In genomic region chr6:76326866-76327265, GRCh38 we compare ENCODE assay signal across 35 cellular contexts.
"Had no signal": no experiment of that assay in that cellular context is flagged by ENCODE, and none has a peak within 500 bp of the region (broad histone marks: within the 10 kb centered on the region; RNA-seq: fewer than 3 reads in every experiment).

No MANE protein-coding gene starts in this region.

- H3K36me3 Mint-ChIP-seq: activated CD8-positive, alpha-beta memory T cell treated with anti-CD3 and anti-CD28 coated beads, Interleukin-2, amount 10 ng/mL, durations not matched to agents 7 days and 5 days; activated naive CD4-positive, alpha-beta T cell treated with anti-CD3 and anti-CD28 coated beads, Interleukin-2, amount 10 ng/mL, durations not matched to agents 7 days and 5 days; activated naive CD4-positive, alpha-beta T cell treated with anti-CD3 and anti-CD28 coated beads, Interleukin-2, amount 50 U/mL, for 24 hours; activated naive CD8-positive, alpha-beta T cell; activated naive CD8-positive, alpha-beta T cell treated with anti-CD3 and anti-CD28 coated beads, Interleukin-2, amount 10 ng/mL, durations not matched to agents 7 days and 5 days; brain had no signal

- H3K4me3 Mint-ChIP-seq: activated CD4-positive, alpha-beta memory T cell treated with anti-CD3 and anti-CD28 coated beads, Interleukin-2, amount 10 ng/mL, durations not matched to agents 7 days and 5 days; activated CD4-positive, alpha-beta T cell treated with anti-CD3 and anti-CD28 coated beads for 36 hours; activated CD4-positive, alpha-beta T cell treated with anti-CD3 and anti-CD28 coated beads, Interleukin-2, amount 10 ng/mL, durations not matched to agents 7 days and 5 days; activated CD8-positive, alpha-beta memory T cell treated with anti-CD3 and anti-CD28 coated beads, Interleukin-2, amount 10 ng/mL, durations not matched to agents 7 days and 5 days; activated CD8-positive, alpha-beta T cell treated with anti-CD3 and anti-CD28 coated beads, Interleukin-2, amount 10 ng/mL, durations not matched to agents 7 days and 5 days; activated naive CD4-positive, alpha-beta T cell treated with anti-CD3 and anti-CD28 coated beads, Interleukin-2, amount 10 ng/mL, durations not matched to agents 7 days and 5 days; activated naive CD4-positive, alpha-beta T cell treated with anti-CD3 and anti-CD28 coated beads, Interleukin-2, amount 50 U/mL, for 24 hours; activated naive CD8-positive, alpha-beta T cell; activated naive CD8-positive, alpha-beta T cell treated with anti-CD3 and anti-CD28 coated beads, Interleukin-2, amount 10 ng/mL, durations not matched to agents 7 days and 5 days; activated naive CD8-positive, alpha-beta T cell treated with anti-CD3 and anti-CD28 coated beads, Interleukin-2, amount 50 U/mL, for 24 hours; activated T-cell treated with anti-CD3 and anti-CD28 coated beads, Interleukin-2, amount 50 U/mL, for 24 hours; brain; central memory CD8-positive, alpha-beta T cell; T-helper 2 cell treated with Interferon-gamma antibody and Interleukin-4, amounts not matched to agents 5 μg/mL and 100 μg/mL, for 36 hours had no signal

- H3K27me3 ChIP-seq: ascending aorta, cardiac muscle cell had no signal

- ATAC-seq: activated CD4-positive, alpha-beta T cell treated with anti-CD3 and anti-CD28 coated beads for 36 hours; activated CD4-positive, CD25-positive, alpha-beta regulatory T cell treated with anti-CD3 and anti-CD28 coated beads, Interleukin-2, amount 50 U/mL, for 24 hours; activated CD8-positive, alpha-beta memory T cell treated with anti-CD3 and anti-CD28 coated beads, Interleukin-2, amount 10 ng/mL, durations not matched to agents 7 days and 5 days; activated CD8-positive, alpha-beta T cell treated with anti-CD3 and anti-CD28 coated beads, Interleukin-2, amount 10 ng/mL, durations not matched to agents 7 days and 5 days; activated naive CD8-positive, alpha-beta T cell treated with anti-CD3 and anti-CD28 coated beads, Interleukin-2, amount 50 U/mL, for 24 hours had no signal

- H3K4me1 ChIP-seq: ascending aorta had no signal

- H3K27ac Mint-ChIP-seq: activated CD4-positive, alpha-beta memory T cell treated with anti-CD3 and anti-CD28 coated beads, Interleukin-2, amount 10 ng/mL, durations not matched to agents 7 days and 5 days; activated CD4-positive, alpha-beta T cell treated with anti-CD3 and anti-CD28 coated beads for 36 hours; activated CD4-positive, alpha-beta T cell treated with anti-CD3 and anti-CD28 coated beads, Interleukin-2, amount 10 ng/mL, durations not matched to agents 7 days and 5 days; activated CD8-positive, alpha-beta memory T cell treated with anti-CD3 and anti-CD28 coated beads, Interleukin-2, amount 10 ng/mL, durations not matched to agents 7 days and 5 days; activated CD8-positive, alpha-beta T cell treated with anti-CD3 and anti-CD28 coated beads, Interleukin-2, amount 10 ng/mL, durations not matched to agents 7 days and 5 days; activated naive CD4-positive, alpha-beta T cell treated with anti-CD3 and anti-CD28 coated beads, Interleukin-2, amount 10 ng/mL, durations not matched to agents 7 days and 5 days; activated naive CD4-positive, alpha-beta T cell treated with anti-CD3 and anti-CD28 coated beads, Interleukin-2, amount 50 U/mL, for 24 hours; activated naive CD8-positive, alpha-beta T cell; activated naive CD8-positive, alpha-beta T cell treated with anti-CD3 and anti-CD28 coated beads, Interleukin-2, amount 10 ng/mL, durations not matched to agents 7 days and 5 days; activated naive CD8-positive, alpha-beta T cell treated with anti-CD3 and anti-CD28 coated beads, Interleukin-2, amount 50 U/mL, for 24 hours; activated T-cell treated with anti-CD3 and anti-CD28 coated beads, Interleukin-2, amount 50 U/mL, for 24 hours; activated T-helper 2 cell treated with anti-CD3 and anti-CD28 coated beads, Interferon-gamma antibody, Interleukin-2, Interleukin-4, amounts not matched to agents 10 μg/mL and 5 μg/mL and 100 μg/mL, durations not matched to agents 14 hours and 24 hours and 36 hours; brain; T-helper 2 cell treated with Interferon-gamma antibody and Interleukin-4, amounts not matched to agents 5 μg/mL and 100 μg/mL, for 36 hours had no signal

- H3K27ac ChIP-seq: ascending aorta, cardiac muscle cell, VCaP had no signal

- H3K4me1 Mint-ChIP-seq: activated CD4-positive, alpha-beta memory T cell treated with anti-CD3 and anti-CD28 coated beads, Interleukin-2, amount 10 ng/mL, durations not matched to agents 7 days and 5 days; activated CD4-positive, alpha-beta T cell treated with anti-CD3 and anti-CD28 coated beads for 36 hours; activated CD4-positive, alpha-beta T cell treated with anti-CD3 and anti-CD28 coated beads, Interleukin-2, amount 10 ng/mL, durations not matched to agents 7 days and 5 days; activated CD8-positive, alpha-beta memory T cell treated with anti-CD3 and anti-CD28 coated beads, Interleukin-2, amount 10 ng/mL, durations not matched to agents 7 days and 5 days; activated naive CD4-positive, alpha-beta T cell treated with anti-CD3 and anti-CD28 coated beads, Interleukin-2, amount 10 ng/mL, durations not matched to agents 7 days and 5 days; activated naive CD4-positive, alpha-beta T cell treated with anti-CD3 and anti-CD28 coated beads, Interleukin-2, amount 50 U/mL, for 24 hours; activated naive CD8-positive, alpha-beta T cell treated with anti-CD3 and anti-CD28 coated beads, Interleukin-2, amount 10 ng/mL, durations not matched to agents 7 days and 5 days; activated naive CD8-positive, alpha-beta T cell treated with anti-CD3 and anti-CD28 coated beads, Interleukin-2, amount 50 U/mL, for 24 hours; brain; central memory CD8-positive, alpha-beta T cell had no signal

- H3K9me3 Mint-ChIP-seq: activated CD4-positive, alpha-beta memory T cell treated with anti-CD3 and anti-CD28 coated beads, Interleukin-2, amount 10 ng/mL, durations not matched to agents 7 days and 5 days; activated naive CD8-positive, alpha-beta T cell treated with anti-CD3 and anti-CD28 coated beads, Interleukin-2, amount 10 ng/mL, durations not matched to agents 7 days and 5 days had no signal

- DNase-seq: activated CD4-positive, alpha-beta memory T cell treated with anti-CD3 and anti-CD28 coated beads, Interleukin-2, amount 10 ng/mL, durations not matched to agents 7 days and 5 days; activated CD4-positive, alpha-beta T cell treated with anti-CD3 and anti-CD28 coated beads for 1 hour; activated CD4-positive, alpha-beta T cell treated with anti-CD3 and anti-CD28 coated beads for 36 hours; activated CD4-positive, alpha-beta T cell treated with anti-CD3 and anti-CD28 coated beads for 48 hours; activated CD4-positive, alpha-beta T cell treated with anti-CD3 and anti-CD28 coated beads, Interleukin-2, amount 10 ng/mL, durations not matched to agents 7 days and 5 days; activated CD4-positive, alpha-beta T cell treated with anti-CD3 and anti-CD28 coated beads, Interleukin-2, amount 50 U/mL, for 48 hours; activated CD4-positive, CD25-positive, alpha-beta regulatory T cell; activated CD8-positive, alpha-beta memory T cell treated with anti-CD3 and anti-CD28 coated beads for 24 hours; activated CD8-positive, alpha-beta memory T cell treated with anti-CD3 and anti-CD28 coated beads, Interleukin-2, amount 10 ng/mL, durations not matched to agents 7 days and 5 days; activated CD8-positive, alpha-beta memory T cell treated with anti-CD3 and anti-CD28 coated beads, Interleukin-2, amount 50 U/mL, for 48 hours; activated CD8-positive, alpha-beta T cell treated with anti-CD3 and anti-CD28 coated beads, Interleukin-2, amount 10 ng/mL, durations not matched to agents 7 days and 5 days; activated effector memory CD4-positive, alpha-beta T cell treated with Interleukin-2 at 50 U/mL for 16 hours; activated gamma-delta T cell; activated naive CD4-positive, alpha-beta T cell treated with anti-CD3 and anti-CD28 coated beads, Interleukin-2, amount 10 ng/mL, durations not matched to agents 7 days and 5 days; activated naive CD4-positive, alpha-beta T cell treated with Interleukin-2 at 50 U/mL for 16 hours; activated naive CD8-positive, alpha-beta T cell treated with anti-CD3 and anti-CD28 coated beads, Interleukin-2, amount 10 ng/mL, durations not matched to agents 7 days and 5 days; activated naive CD8-positive, alpha-beta T cell treated with anti-CD3 and anti-CD28 coated beads, Interleukin-2, amount 50 U/mL, for 24 hours; activated T-cell treated with anti-CD3 and anti-CD28 coated beads, Interleukin-2, amount 50 U/mL, for 24 hours; activated T-cell treated with anti-CD3 and anti-CD28 coated beads, Interleukin-2, amount 50 U/mL, for 48 hours; amygdala; anterior cingulate cortex; caudate nucleus; cerebellar nuclear complex; T-helper 2 cell; T-helper 9 cell had no signal

- H3K27me3 Mint-ChIP-seq: activated CD4-positive, alpha-beta memory T cell treated with anti-CD3 and anti-CD28 coated beads, Interleukin-2, amount 10 ng/mL, durations not matched to agents 7 days and 5 days; activated CD4-positive, alpha-beta T cell treated with anti-CD3 and anti-CD28 coated beads for 36 hours; activated CD4-positive, alpha-beta T cell treated with anti-CD3 and anti-CD28 coated beads, Interleukin-2, amount 10 ng/mL, durations not matched to agents 7 days and 5 days; activated CD8-positive, alpha-beta memory T cell treated with anti-CD3 and anti-CD28 coated beads, Interleukin-2, amount 10 ng/mL, durations not matched to agents 7 days and 5 days; activated naive CD4-positive, alpha-beta T cell treated with anti-CD3 and anti-CD28 coated beads, Interleukin-2, amount 10 ng/mL, durations not matched to agents 7 days and 5 days; activated naive CD4-positive, alpha-beta T cell treated with anti-CD3 and anti-CD28 coated beads, Interleukin-2, amount 50 U/mL, for 24 hours; activated naive CD8-positive, alpha-beta T cell; activated naive CD8-positive, alpha-beta T cell treated with anti-CD3 and anti-CD28 coated beads, Interleukin-2, amount 10 ng/mL, durations not matched to agents 7 days and 5 days; activated naive CD8-positive, alpha-beta T cell treated with anti-CD3 and anti-CD28 coated beads, Interleukin-2, amount 50 U/mL, for 24 hours; activated T-cell treated with anti-CD3 and anti-CD28 coated beads, Interleukin-2, amount 50 U/mL, for 24 hours; brain; central memory CD8-positive, alpha-beta T cell had no signal

- H3K36me3 ChIP-seq: ascending aorta, cardiac muscle cell had no signal

- H3K4me3 ChIP-seq: ascending aorta, cardiac muscle cell had no signal
